8 cellular contexts compared by ENCODE assay signal in genomic region chr2:208254118-208254870, GRCh38. TPM values are rescaled to one million over a fixed set of nuclear protein-coding genes. Genes with fewer than 3 reads are reported as not detected.
A peak's percentile ranks its signal among the peaks of the same experiment; 100 is the strongest.
DNase-seq lines count a peak whose midpoint lies in the region; ATAC-seq and TF ChIP-seq lines count a peak whose summit lies in the region.

No MANE protein-coding gene starts in this region.

- DNase-seq in AG20443 (ENCODE audit: low spot score) (peak; percentile 90), NCI-H345 treated with DMSO at 0.1 percent for 48 hours (lab: John Stamatoyannopoulos, UW; ENCODE audit: unreplicated experiment) (peak; percentile 68), dedifferentiated amniotic fluid mesenchymal stem cell (ENCODE audit: extremely low spot score) (peak; percentile 53)
- DNase-seq in activated CD4-positive, alpha-beta T cell treated with anti-CD3 and anti-CD28 coated beads for 48 hours = peak; percentile 85
- peak; percentile 79 for DNase-seq in stimulated activated CD4-positive, alpha-beta T cell treated with anti-CD3 and anti-CD28 coated beads, Interleukin-4, amount 100 ng/mL, for 1 hour

- peak; percentile 42 for ATAC-seq in GM18870 (IDR thresholded peaks at IDR 0.05; ENCODE audit: unreplicated experiment)
- ATAC-seq in HG03139 (IDR thresholded peaks at IDR 0.05; ENCODE audit: unreplicated experiment) = peak; percentile 68

- WGBS in liver = under 1% methylated on average over 36 of the region's 36 CpGs

- H3K4me3 ChIP-seq in liver (ENCODE audit: low read depth in 1 of 3, low read length in 3 of 3) = peak overlapping the region; percentile 80 to 93 (median 82)

- peak overlapping the region; percentile 81 to 86 for H3K27ac ChIP-seq in liver (ENCODE audit: low read depth in 1 of 2, low read length in 2 of 2)

- no peaks in the 10 kb centered on the region for H3K9me3 ChIP-seq in liver (ENCODE audit: control insufficient read depth in 4 of 4, low read length in 3 of 4)

- H3K27me3 ChIP-seq in liver (ENCODE audit: control insufficient read depth in 4 of 4, insufficient read depth in 4 of 4, low read length in 3 of 4) = no peaks in the 10 kb centered on the region

- H3K4me1 ChIP-seq in liver (ENCODE audit: control insufficient read depth in 4 of 4, insufficient read depth in 4 of 4, low read length in 3 of 4) = peaks cover 2 to 56% (median 48%) of the 10 kb centered on the region in 4 donors

- TF ChIP-seq RAD21 in liver (IDR thresholded peaks at IDR 0.05) = peak; percentile 51 to 67

- peaks cover 0 to 6% (median 1%) of the 10 kb centered on the region in 4 donors for H3K36me3 ChIP-seq in liver (ENCODE audit: control insufficient read depth in 4 of 4, insufficient read depth in 3 of 4, low read depth in 1 of 4, low read length in 3 of 4)

- TF ChIP-seq CTCF in liver (IDR thresholded peaks at IDR 0.05; ENCODE audit: low read depth, low read length, missing input control) = peak; percentile 59

- peak overlapping the region; percentile 65 to 78 for H3K9ac ChIP-seq in liver (ENCODE audit: low read depth in 1 of 2, low read length in 2 of 2)

TF ChIP-seq in liver, 16 proteins besides CTCF, POLR2A, EP300 and RAD21:
- no peak for TF ChIP-seq HNF4G (IDR thresholded peaks at IDR 0.05)
- TF ChIP-seq NR2F2 (IDR thresholded peaks at IDR 0.05) = peak; percentile 65
- no peak for TF ChIP-seq REST (IDR thresholded peaks at IDR 0.05)
- peak; percentile 31 to 82 for TF ChIP-seq EGR1 (IDR thresholded peaks at IDR 0.05; ENCODE audit: low read depth in 2 of 2)
- TF ChIP-seq TAF1 (conservative IDR thresholded peaks at IDR 0.05) = no peak
- peak; percentile 67 for TF ChIP-seq FOXA2 (IDR thresholded peaks at IDR 0.05)
- peak; percentile 92 for TF ChIP-seq SP1 (IDR thresholded peaks at IDR 0.05)
- TF ChIP-seq MAX (IDR thresholded peaks at IDR 0.05) = peak; percentile 93
- peak in 1 of 2 donors; percentile 11 for TF ChIP-seq HNF4A (conservative IDR thresholded peaks at IDR 0.05)
- peak; percentile 72 for TF ChIP-seq YY1 (IDR thresholded peaks at IDR 0.05)
- TF ChIP-seq ZBTB33 (IDR thresholded peaks at IDR 0.05) = peak; percentile 89
- peak; percentile 96 to 97 for TF ChIP-seq RXRA (IDR thresholded peaks at IDR 0.05)
- TF ChIP-seq GABPA (IDR thresholded peaks at IDR 0.05 in 1 of 2, conservative IDR thresholded peaks at IDR 0.05 in 1 of 2) = no peak
- TF ChIP-seq JUND (IDR thresholded peaks at IDR 0.05) = peak; percentile 72 to 83
- no peak for TF ChIP-seq ATF3 (IDR thresholded peaks at IDR 0.05)
- TF ChIP-seq FOXA1 (IDR thresholded peaks at IDR 0.05) = peak; percentile 46

RNA-seq across cellular contexts. Expression of gene IDH1, which starts 0.6 kb away (rescaled TPM):
- 100 to 1,000 TPM; 144 to 188 TPM for total RNA-seq in liver
- 100 to 1,000 TPM; 134 to 140 TPM for polyA plus RNA-seq in liver

RNA-seq across cellular contexts. Expression of gene PIKFYVE, which starts 11.8 kb away (rescaled TPM):
- 10 to 100 TPM; 14.0 to 23.1 TPM for total RNA-seq in liver
- 1 to 10 TPM; 3.5 to 4.2 TPM for polyA plus RNA-seq in liver

Comparison
In these comparisons a context has a peak if more than half of its experiments do, and no peak if none do; other contexts are left out.
1. Peak in every context shown above with its lines: DNase-seq, ATAC-seq, H3K4me3 ChIP-seq and H3K27ac ChIP-seq.